ENCODE assay signal across 9 cellular contexts in the genomic region with DNA sequence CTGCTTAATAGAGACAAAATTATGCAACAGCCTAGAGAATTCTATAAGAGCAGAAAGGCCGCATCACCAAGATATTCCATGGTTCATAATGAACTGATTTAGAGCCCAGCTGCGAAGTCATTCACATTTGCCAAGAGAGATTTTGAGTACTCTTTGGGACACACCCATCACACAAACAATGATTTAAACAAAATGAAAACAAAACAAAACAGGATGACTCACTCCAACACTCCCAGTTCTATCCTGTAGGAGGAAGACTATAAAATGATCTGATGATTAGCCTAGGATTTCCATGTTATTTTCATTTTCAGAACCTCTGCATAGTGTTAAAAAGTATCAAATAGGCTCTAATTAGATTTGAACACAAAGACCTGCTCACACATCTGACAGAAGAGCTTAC.
DNase-seq lines count a peak whose midpoint lies in the region; ATAC-seq and TF ChIP-seq lines count a peak whose summit lies in the region.
"Had no signal": no experiment of that assay in that cellular context is flagged by ENCODE, and none has a peak within 500 bp of the region (broad histone marks: within the 10 kb centered on the region; RNA-seq: fewer than 3 reads in every experiment).

No MANE protein-coding gene starts in this region.

- H4K20me1 ChIP-seq in mammary epithelial cell (ENCODE audit: insufficient read depth, low read length) = no peaks in the 10 kb centered on the region

- H3K4me2 ChIP-seq in mammary epithelial cell (ENCODE audit: insufficient read depth, low read depth, low read length) = peak overlapping the region; percentile 15

- CTCF ChIA-PET in mammary epithelial cell (lab: Charles Lee; ENCODE audit: low non-redundant PET) = no interaction called here

- H3K9ac ChIP-seq in mammary epithelial cell (ENCODE audit: insufficient read depth, low read length) = no peak overlapping the region
- H3K9ac ChIP-seq: BLaER1 treated with 17β-estradiol and CSF1 and Interleukin-3, amounts not matched to agents 10 nM and 100 nM had no signal

- no peak overlapping the region for H3K27ac ChIP-seq in mammary epithelial cell (ENCODE audit: insufficient read depth, low read depth, low read length)
- H3K27ac ChIP-seq: BLaER1 treated with 17β-estradiol and CSF1 and Interleukin-3, amounts not matched to agents 10 nM and 100 nM had no signal

- intact Hi-C loops in mammary epithelial cell (cut with micrococcal nuclease) (no loop called here), left colon (cut with DNase I, micrococcal nuclease) (no loop called here)

- peak; percentile 90 for ATAC-seq in left colon
- ATAC-seq in HG03175 (IDR thresholded peaks at IDR 0.05; ENCODE audit: unreplicated experiment) = no peak
- no peak for ATAC-seq in GM19324 (IDR thresholded peaks at IDR 0.05; ENCODE audit: low FRiP score, unreplicated experiment)

- H2AFZ ChIP-seq in mammary epithelial cell (ENCODE audit: low read depth, low read length) = no peak overlapping the region

- no peak overlapping the region for H3K4me3 ChIP-seq in mammary epithelial cell (replicated peaks in 1 of 3; ENCODE audit: insufficient read depth in 1 of 3, low read depth in 2 of 3, low read length in 3 of 3)
- H3K4me3 ChIP-seq: BLaER1 treated with 17β-estradiol and CSF1 and Interleukin-3, amounts not matched to agents 10 nM and 100 nM had no signal

- TF ChIP-seq CTCF in mammary epithelial cell (conservative IDR thresholded peaks at IDR 0.05 in 1 of 2, IDR thresholded peaks at IDR 0.05 in 1 of 2; ENCODE audit: extremely low read depth in 1 of 2, insufficient read depth in 1 of 2, low read depth in 1 of 2, low read length in 2 of 2) = peak; percentile 20 to 34

- no peaks in the 10 kb centered on the region for H3K4me1 ChIP-seq in mammary epithelial cell (ENCODE audit: insufficient read depth, low read length)

- in situ Hi-C loops in mammary epithelial cell (cut with MboI; ENCODE audit: low sequenced_read_pairs in 2 of 2) = no loop called here

- no peaks in the 10 kb centered on the region for H3K27me3 ChIP-seq in mammary epithelial cell (ENCODE audit: insufficient read depth, low read length)
- H3K27me3 ChIP-seq: BLaER1 treated with 17β-estradiol and CSF1 and Interleukin-3, amounts not matched to agents 10 nM and 100 nM had no signal

- BruUV-seq in mammary epithelial cell (replicated peaks; lab: Mats Ljungman, UMichigan) = no TSS peak

- WGBS in mammary epithelial cell (ENCODE audit: low coverage, missing lambda C conversion rate) = 81% methylated on average over 2 of the region's 2 CpGs

- H3K9me3 ChIP-seq in mammary epithelial cell (replicated peaks; ENCODE audit: insufficient read depth, low read length) = no peaks in the 10 kb centered on the region
- H3K9me3 ChIP-seq: BLaER1 treated with 17β-estradiol and CSF1 and Interleukin-3, amounts not matched to agents 10 nM and 100 nM had no signal

- H3K79me2 ChIP-seq in mammary epithelial cell (ENCODE audit: insufficient read depth, low read length) = peaks cover 1% of the 10 kb centered on the region

- dilution Hi-C loops in mammary epithelial cell (cut with HindIII; ENCODE audit: low sequenced_read_pairs) = no loop called here

- DNase-seq in A172 (ENCODE audit: low spot score) (peak; percentile 80), HT1080 (ENCODE audit: low read depth) (peak; percentile 15), mammary epithelial cell (peak; percentile 62), left colon (no peak), NCI-H2196 treated with DMSO at 0.1 percent for 48 hours (lab: John Stamatoyannopoulos, UW; ENCODE audit: unreplicated experiment) (no peak)
- DNase-seq in activated CD4-positive, alpha-beta T cell treated with anti-CD3 and anti-CD28 coated beads for 4 hours = no peak

- H3K36me3 ChIP-seq in mammary epithelial cell (ENCODE audit: insufficient read depth, low read length) = no peaks in the 10 kb centered on the region

Comparison
In these comparisons a context has a peak if more than half of its experiments do, and no peak if none do; other contexts are left out.
1. DNase-seq: peak in A172 (single experiment), HT1080 (single experiment) and mammary epithelial cell (single experiment); none in left colon (0 of 2), NCI-H2196 treated with DMSO at 0.1 percent for 48 hours (single experiment) and activated CD4-positive, alpha-beta T cell treated with anti-CD3 and anti-CD28 coated beads for 4 hours (0 of 2).